ENCODE assay signal across 35 cellular contexts in genomic region chr3:57715672-57716071, GRCh38. TPM values are rescaled to one million over a fixed set of nuclear protein-coding genes. Genes with fewer than 3 reads are reported as not detected.
DNase-seq lines count a peak whose midpoint lies in the region; ATAC-seq, FAIRE-seq and TF ChIP-seq lines count a peak whose summit lies in the region.
"Had no signal": no experiment of that assay in that cellular context is flagged by ENCODE, and none has a peak within 500 bp of the region (broad histone marks: within the 10 kb centered on the region; RNA-seq: fewer than 3 reads in every experiment).

No MANE protein-coding gene starts in this region.

- TF ChIP-seq POLR2A in HepG2 (IDR thresholded peaks at IDR 0.05; ENCODE audit: insufficient read depth in 1 of 2, low read depth in 2 of 2, low read length in 2 of 2) (no peak), right lobe of liver (IDR thresholded peaks at IDR 0.05) (no peak), K562 (conservative IDR thresholded peaks at IDR 0.05) (no peak)

- WGBS in HepG2 (ENCODE audit: low lambda C conversion rate) = 7% methylated on average over 4 of the region's 4 CpGs
- 81% methylated on average over 4 of the region's 4 CpGs for WGBS in right lobe of liver (ENCODE audit: insufficient coverage, low coverage, low lambda C conversion rate, missing lambda C conversion rate)
- WGBS in K562 (ENCODE audit: insufficient coverage, low coverage, missing lambda C conversion rate) = 36% methylated on average over 4 of the region's 4 CpGs

- CTCF ChIA-PET in HepG2 (lab: Yijun Ruan, JAX; ENCODE audit: low intra/inter-chr PET ratio, low total read pairs) (no interaction called here), WTC11 (lab: Charles Lee) (interaction anchor here (0.6 kb wide), 1 partner anchor 30 kb away, joined by 3 read pairs; no protein-coding TSS in a partner anchor), K562 (lab: Yijun Ruan, JAX; ENCODE audit: low intra/inter-chr PET ratio) (no interaction called here)

- no peaks in the 10 kb centered on the region for H3K27me3 Mint-ChIP-seq in WTC11 (ENCODE audit: low read depth)
- H3K27me3 Mint-ChIP-seq: B cell; CD4-positive, alpha-beta T cell; CD8-positive, alpha-beta memory T cell had no signal

- no peak overlapping the region for H3K4me3 Mint-ChIP-seq in WTC11
- H3K4me3 Mint-ChIP-seq: B cell; CD14-positive monocyte; CD4-positive, alpha-beta memory T cell; CD4-positive, alpha-beta T cell; CD4-positive, CD25-positive, alpha-beta regulatory T cell; CD8-positive, alpha-beta memory T cell; CD8-positive, alpha-beta T cell had no signal

- no peak overlapping the region for H3K27ac ChIP-seq in HepG2 (ENCODE audit: extremely low read length, insufficient read depth, low read length)
- H3K27ac ChIP-seq in right lobe of liver = no peak overlapping the region
- no peak overlapping the region; the same call in 2 of the 3 replicates for H3K27ac ChIP-seq in K562 (ENCODE audit: extremely low read depth, low read depth, low read length)
- H3K27ac ChIP-seq: 22Rv1; A549; BLaER1; BLaER1 treated with 17β-estradiol and CSF1 and Interleukin-3, amounts not matched to agents 10 nM and 100 nM; C4-2B had no signal

- no peak for TF ChIP-seq CTCF in HepG2 (CRISPR knock-in tag; IDR thresholded peaks at IDR 0.05)
- TF ChIP-seq CTCF in right lobe of liver (IDR thresholded peaks at IDR 0.05) = no peak
- TF ChIP-seq CTCF in WTC11 (IDR thresholded peaks at IDR 0.05) = no peak
- TF ChIP-seq CTCF in K562 (IDR thresholded peaks at IDR 0.05 in 2 of 3, conservative IDR thresholded peaks at IDR 0.05 in 1 of 3; ENCODE audit: insufficient read depth in 2 of 3, low read depth in 1 of 3, low read length in 3 of 3) = no peak

- FAIRE-seq in HepG2 (lab: Jason Lieb, UNC) (no peak), K562 (lab: Jason Lieb, UNC) (no peak)
- FAIRE-seq: A204.1, A549, D721Med had no signal

- TF ChIP-seq EP300 in HepG2 (IDR thresholded peaks at IDR 0.05; ENCODE audit: low read depth in 2 of 2, low read length in 2 of 2) = no peak
- TF ChIP-seq EP300 in HepG2 (CRISPR knock-in tag; IDR thresholded peaks at IDR 0.05; ENCODE audit: borderline replicate concordance) = no peak
- no peak for TF ChIP-seq EP300 in K562 (IDR thresholded peaks at IDR 0.05; ENCODE audit: low read length)

- H3K36me3 ChIP-seq in HepG2 (replicated peaks in 1 of 2; ENCODE audit: control insufficient read depth in 1 of 2, insufficient read depth in 2 of 2, low read length in 2 of 2) = no peaks in the 10 kb centered on the region
- no peaks in the 10 kb centered on the region for H3K36me3 ChIP-seq in right lobe of liver
- no peaks in the 10 kb centered on the region for H3K36me3 ChIP-seq in K562 (ENCODE audit: control insufficient read depth, insufficient read depth, low read length)
- H3K36me3 ChIP-seq: BE2C; BLaER1; BLaER1 treated with 17β-estradiol and CSF1 and Interleukin-3, amounts not matched to agents 10 nM and 100 nM had no signal

- H3K4me2 ChIP-seq in HepG2 (ENCODE audit: low read depth, low read length) (peak overlapping the region; percentile 33; the same call in 1 of the 2 replicates), K562 (ENCODE audit: insufficient read depth, low read length) (no peak overlapping the region)
- H3K4me2 ChIP-seq: A549; BLaER1; BLaER1 treated with 17β-estradiol and CSF1 and Interleukin-3, amounts not matched to agents 10 nM and 100 nM had no signal

- H3K36me3 Mint-ChIP-seq in WTC11 = no peaks in the 10 kb centered on the region
- H3K36me3 Mint-ChIP-seq: CD14-positive monocyte; CD4-positive, alpha-beta memory T cell; CD4-positive, CD25-positive, alpha-beta regulatory T cell; CD8-positive, alpha-beta memory T cell; CD8-positive, alpha-beta T cell had no signal

- H3K9me3 ChIP-seq in HepG2 (ENCODE audit: low read length) = no peaks in the 10 kb centered on the region
- H3K9me3 ChIP-seq in right lobe of liver = no peaks in the 10 kb centered on the region
- H3K9me3 ChIP-seq in K562 (replicated peaks; ENCODE audit: control insufficient read depth, insufficient read depth, low read depth, low read length) = no peaks in the 10 kb centered on the region
- H3K9me3 ChIP-seq: A549, BE2C, Caco-2 had no signal

- intact Hi-C loops in HepG2 (cut with micrococcal nuclease; ENCODE audit: unreplicated experiment) = no loop called here
- intact Hi-C loops in right lobe of liver (cut with DNase I) = no loop called here
- intact Hi-C loops in K562 (cut with micrococcal nuclease) = no loop called here

- no peaks in the 10 kb centered on the region for H4K20me1 ChIP-seq in HepG2 (ENCODE audit: insufficient read depth, low read length)
- no peaks in the 10 kb centered on the region for H4K20me1 ChIP-seq in K562 (replicated peaks; ENCODE audit: control insufficient read depth, insufficient read depth, low read length)
- H4K20me1 ChIP-seq: BLaER1; BLaER1 treated with 17β-estradiol and CSF1 and Interleukin-3, amounts not matched to agents 10 nM and 100 nM had no signal

- POLR2A ChIA-PET in HepG2 (lab: Yijun Ruan, JAX) = no interaction called here
- POLR2A ChIA-PET in WTC11 (lab: Charles Lee) = no interaction called here
- POLR2A ChIA-PET in K562 (lab: Yijun Ruan, JAX) = no interaction called here

- BruUV-seq in HepG2 (replicated peaks; lab: Mats Ljungman, UMichigan) = no TSS peak
- no TSS peak for BruUV-seq in K562 (replicated peaks; lab: Mats Ljungman, UMichigan)

- H3K4me1 ChIP-seq in HepG2 (ENCODE audit: insufficient read depth, low read length) (peaks cover 22% of the 10 kb centered on the region), right lobe of liver (no peaks in the 10 kb centered on the region), K562 (replicated peaks in 1 of 2; ENCODE audit: control insufficient read depth in 2 of 2, insufficient read depth in 2 of 2, low read length in 2 of 2) (no peaks in the 10 kb centered on the region; a peak in 1 of 5 replicates)
- H3K4me1 ChIP-seq: BE2C; BLaER1; BLaER1 treated with 17β-estradiol and CSF1 and Interleukin-3, amounts not matched to agents 10 nM and 100 nM; Caco-2 had no signal

- in situ Hi-C loops in HepG2 (cut with HindIII; ENCODE audit: extremely low pct_ligation_motif_present, low pct_unique_long_range_greater_than_20kb) = no loop called here
- in situ Hi-C loops in K562 (cut with MboI) = no loop called here

- H3K79me2 ChIP-seq in HepG2 (ENCODE audit: insufficient read depth, low read length) (no peaks in the 10 kb centered on the region), K562 (ENCODE audit: control insufficient read depth, insufficient read depth, low read length) (no peaks in the 10 kb centered on the region)

- no peaks in the 10 kb centered on the region for H3K27me3 ChIP-seq in HepG2 (ENCODE audit: control insufficient read depth in 1 of 2, insufficient read depth in 2 of 2, low read length in 2 of 2)
- no peaks in the 10 kb centered on the region for H3K27me3 ChIP-seq in right lobe of liver
- H3K27me3 ChIP-seq in K562 (ENCODE audit: control insufficient read depth in 2 of 2, insufficient read depth in 2 of 2, low read length in 2 of 2) = no peaks in the 10 kb centered on the region
- H3K27me3 ChIP-seq: BE2C; BLaER1; BLaER1 treated with 17β-estradiol and CSF1 and Interleukin-3, amounts not matched to agents 10 nM and 100 nM had no signal

- no peak overlapping the region for H3K9ac ChIP-seq in HepG2 (ENCODE audit: insufficient read depth, low read depth, low read length)
- no peak overlapping the region for H3K9ac ChIP-seq in K562 (ENCODE audit: insufficient read depth in 1 of 2, low read depth in 2 of 2, low read length in 2 of 2)
- H3K9ac ChIP-seq: BLaER1; BLaER1 treated with 17β-estradiol and CSF1 and Interleukin-3, amounts not matched to agents 10 nM and 100 nM had no signal

- peaks cover 2% of the 10 kb centered on the region for H3K9me3 Mint-ChIP-seq in WTC11
- H3K9me3 Mint-ChIP-seq: CD14-positive monocyte; CD4-positive, alpha-beta memory T cell; CD4-positive, alpha-beta T cell; CD4-positive, CD25-positive, alpha-beta regulatory T cell; CD8-positive, alpha-beta memory T cell; CD8-positive, alpha-beta T cell had no signal

- 0 out of 2 replicates have a peak overlapping the region, but pooled peaks have one; percentile 19 for H3K27ac Mint-ChIP-seq in WTC11
- H3K27ac Mint-ChIP-seq: B cell; CD4-positive, alpha-beta memory T cell; CD4-positive, alpha-beta T cell; CD4-positive, CD25-positive, alpha-beta regulatory T cell; CD8-positive, alpha-beta memory T cell; CD8-positive, alpha-beta T cell had no signal

- DNase-seq in HepG2 (ENCODE audit: low spot score) (no peak), right lobe of liver (no peak), WTC11 (ENCODE audit: low spot score) (no peak), K562 (ENCODE audit: extremely low read depth in 1 of 4, low spot score in 3 of 4) (no peak), T-helper 1 cell (no peak)
- DNase-seq: 8988T; ACHN; AML-193; BE2C; C1 segment of cervical spinal cord; Caco-2; Calu3; CD4-positive, alpha-beta memory T cell; CD4-positive, alpha-beta T cell; CD4-positive, CD25-positive, alpha-beta regulatory T cell; CD8-positive, alpha-beta memory T cell; CD8-positive, alpha-beta T cell; COR-L47; DMS 273 treated with DMSO at 0.1 percent for 48 hours; DMS153; DMS53; DMS79; DMS79 treated with DMSO at 0.1 percent for 48 hours; DND-41; EL had no signal

- no peak overlapping the region for H2AFZ ChIP-seq in HepG2 (ENCODE audit: low read length)
- H2AFZ ChIP-seq in K562 (ENCODE audit: low read depth, low read length) = peak overlapping the region; percentile 40; the same call in 1 of the 2 replicates

- H3K9me1 ChIP-seq in K562 (ENCODE audit: control insufficient read depth, insufficient read depth, low read length) = no peaks in the 10 kb centered on the region

- TF ChIP-seq RAD21 in HepG2 (CRISPR knock-in tag; IDR thresholded peaks at IDR 0.05) = no peak
- no peak for TF ChIP-seq RAD21 in K562 (CRISPR knock-in tag; conservative IDR thresholded peaks at IDR 0.05 in 1 of 2, IDR thresholded peaks at IDR 0.05 in 1 of 2)

- H3K4me3 ChIP-seq in HepG2 (replicated peaks in 1 of 3; ENCODE audit: insufficient read depth in 1 of 3, low read depth in 2 of 3, low read length in 3 of 3) (no peak overlapping the region), right lobe of liver (no peak overlapping the region), K562 (no peak overlapping the region)
- H3K4me3 ChIP-seq: A549; BLaER1; BLaER1 treated with 17β-estradiol and CSF1 and Interleukin-3, amounts not matched to agents 10 nM and 100 nM had no signal

- ATAC-seq in HepG2 (peak; percentile 65), right lobe of liver (no peak), WTC11 (no peak), K562 (peak; percentile 72), GM19324 (IDR thresholded peaks at IDR 0.05; ENCODE audit: low FRiP score, unreplicated experiment) (no peak)
- ATAC-seq: A549; CD8-positive, alpha-beta T cell had no signal

- H3K4me1 Mint-ChIP-seq in WTC11 = 0 out of 2 replicates have a peak, but pooled peaks cover under 1% of the 10 kb centered on the region
- H3K4me1 Mint-ChIP-seq: B cell; CD14-positive monocyte; CD4-positive, alpha-beta memory T cell; CD4-positive, CD25-positive, alpha-beta regulatory T cell; CD8-positive, alpha-beta memory T cell had no signal

RNA-seq across cellular contexts. Expression of gene DENND6A, which starts 22.8 kb away (rescaled TPM):
- total RNA-seq in HepG2 (2016; rRNA removed; fragmentation: Illumina TruSeq; extraction: Trizol) (9.4 and 12.8 TPM in 2 replicates), right lobe of liver (10 to 100 TPM in 2 of 6 experiments, 1 to 10 TPM in 4; 5.5 to 11.0 (median 9.2) TPM), WTC11 (2021) (12.4 to 15.1 TPM (median 13.9 TPM) in 3 replicates), K562 (2014; rRNA removed) (6.0 and 7.3 TPM in 2 replicates), K562 (2014; rRNA removed; fragmentation: Illumina TruSeq; extraction: Trizol) (10.3 and 12.8 TPM in 2 replicates), K562 (2015; rRNA removed; fragmentation: Illumina TruSeq; extraction: Trizol) (11.7 and 12.7 TPM in 2 replicates), K562 (2021) (10.0 and 10.9 TPM in 2 replicates)
- total RNA-seq in HepG2 (2016; cell fraction: cytosol; rRNA removed; fragmentation: Illumina TruSeq; extraction: Trizol; ENCODE audit: low read depth) = 8.3 and 10.2 TPM in 2 replicates
- total RNA-seq in HepG2 (2016; cell fraction: insoluble cytoplasmic fraction; rRNA removed; fragmentation: Illumina TruSeq; extraction: Trizol) = 9.9 and 12.4 TPM in 2 replicates
- 4.6 and 5.3 TPM in 2 replicates for total RNA-seq in HepG2 (2016; cell fraction: membrane; rRNA removed; fragmentation: Illumina TruSeq; extraction: Trizol)
- 10.8 and 12.4 TPM in 2 replicates for total RNA-seq in HepG2 (2016; cell fraction: nucleus; rRNA removed; fragmentation: Illumina TruSeq; extraction: Trizol)
- polyA plus RNA-seq in HepG2 (2011; rRNA removed) (9.7 and 11.1 TPM in 2 replicates), K562 (2011; rRNA removed) (10.0 and 15.5 TPM in 2 replicates), K562 (2014; fragmentation: Illumina TruSeq; extraction: Trizol) (7.1 TPM in 2 replicates), K562 (2014; fragmentation: Nextera tagmentation; extraction: Ambion mirVana) (1 to 10 TPM; 1.5 to 2.0 TPM), K562 (2014; rRNA removed) (4.4 and 5.2 TPM in 2 replicates)
- 4.4 and 9.0 TPM in 2 replicates for polyA plus RNA-seq in HepG2 (2011; cell fraction: cytosol; rRNA removed)
- polyA plus RNA-seq in HepG2 (2011; cell fraction: nucleus; rRNA removed) = 5.5 and 8.4 TPM in 2 replicates
- polyA plus RNA-seq in HepG2 (2012) = 8.3 and 9.7 TPM in 2 replicates
- polyA plus RNA-seq in HepG2 (2016; cell fraction: cytosol; fragmentation: Illumina TruSeq; extraction: Trizol; ENCODE audit: low read depth) = 0.28 and 0.61 TPM in 2 replicates
- 7.7 and 8.2 TPM in 2 replicates for polyA plus RNA-seq in HepG2 (2016; cell fraction: insoluble cytoplasmic fraction; fragmentation: Illumina TruSeq; extraction: Trizol; ENCODE audit: low read depth)
- polyA plus RNA-seq in HepG2 (2016; cell fraction: membrane; fragmentation: Illumina TruSeq; extraction: Trizol; ENCODE audit: low read depth) = 1.7 and 1.9 TPM in 2 replicates
- polyA plus RNA-seq in HepG2 (2016; cell fraction: nucleus; fragmentation: Illumina TruSeq; extraction: Trizol; ENCODE audit: insufficient read depth, low read depth) = 14.9 and 16.0 TPM in 2 replicates
- 5.4 and 22.0 TPM in 2 replicates for polyA minus RNA-seq in HepG2 (2011; rRNA and poly(A)+ RNA removed; ENCODE audit: low replicate concordance)
- 8.2 and 11.8 TPM in 2 replicates for polyA minus RNA-seq in HepG2 (2011; cell fraction: cytosol; rRNA and poly(A)+ RNA removed)
- 14.3 and 18.4 TPM in 2 replicates for polyA minus RNA-seq in HepG2 (2011; cell fraction: nucleus; rRNA and poly(A)+ RNA removed)
- 20.0 and 40.2 TPM in 2 replicates for total RNA-seq in K562 (2011; cell fraction: chromatin; rRNA removed; ENCODE audit: low replicate concordance)
- total RNA-seq in K562 (2011; cell fraction: nucleolus; rRNA removed) = 6.7 and 7.8 TPM in 2 replicates
- total RNA-seq in K562 (2011; cell fraction: nucleoplasm; rRNA removed) = 14.8 and 16.4 TPM in 2 replicates
- 7.7 and 9.7 TPM in 2 replicates for polyA plus RNA-seq in K562 (2011; cell fraction: cytosol; rRNA removed)
- polyA plus RNA-seq in K562 (2011; cell fraction: nucleus; rRNA removed) = 6.4 and 10.3 TPM in 2 replicates
- 7.0 and 19.0 TPM in 2 replicates for polyA plus RNA-seq in K562 (2012)
- polyA minus RNA-seq in K562 (2011; rRNA and poly(A)+ RNA removed) = 14.8 and 23.4 TPM in 2 replicates
- polyA minus RNA-seq in K562 (2011; cell fraction: cytosol; rRNA and poly(A)+ RNA removed) = 6.7 and 10.7 TPM in 2 replicates
- 4.4 and 6.7 TPM in 2 replicates for polyA minus RNA-seq in K562 (2011; cell fraction: nucleus; rRNA and poly(A)+ RNA removed)

RNA-seq across cellular contexts. Expression of gene SLMAP, which starts 40.4 kb away (rescaled TPM):
- 48.3 and 61.3 TPM in 2 replicates for total RNA-seq in HepG2 (2016; rRNA removed; fragmentation: Illumina TruSeq; extraction: Trizol)
- total RNA-seq in HepG2 (2016; cell fraction: cytosol; rRNA removed; fragmentation: Illumina TruSeq; extraction: Trizol; ENCODE audit: low read depth) = 16.5 and 17.6 TPM in 2 replicates
- total RNA-seq in HepG2 (2016; cell fraction: insoluble cytoplasmic fraction; rRNA removed; fragmentation: Illumina TruSeq; extraction: Trizol) = 50.5 and 56.8 TPM in 2 replicates
- total RNA-seq in HepG2 (2016; cell fraction: membrane; rRNA removed; fragmentation: Illumina TruSeq; extraction: Trizol) = 26.6 and 29.2 TPM in 2 replicates
- 55.6 and 65.7 TPM in 2 replicates for total RNA-seq in HepG2 (2016; cell fraction: nucleus; rRNA removed; fragmentation: Illumina TruSeq; extraction: Trizol)
- 23.2 and 24.0 TPM in 2 replicates for polyA plus RNA-seq in HepG2 (2011; rRNA removed)
- polyA plus RNA-seq in HepG2 (2011; cell fraction: cytosol; rRNA removed) = 10.0 and 15.1 TPM in 2 replicates
- 21.3 and 27.5 TPM in 2 replicates for polyA plus RNA-seq in HepG2 (2011; cell fraction: nucleus; rRNA removed)
- 21.8 and 25.6 TPM in 2 replicates for polyA plus RNA-seq in HepG2 (2012)
- polyA plus RNA-seq in HepG2 (2016; cell fraction: cytosol; fragmentation: Illumina TruSeq; extraction: Trizol; ENCODE audit: low read depth) = 1.7 and 2.2 TPM in 2 replicates
- polyA plus RNA-seq in HepG2 (2016; cell fraction: insoluble cytoplasmic fraction; fragmentation: Illumina TruSeq; extraction: Trizol; ENCODE audit: low read depth) = 40.5 and 40.7 TPM in 2 replicates
- polyA plus RNA-seq in HepG2 (2016; cell fraction: membrane; fragmentation: Illumina TruSeq; extraction: Trizol; ENCODE audit: low read depth) = 10.4 and 10.5 TPM in 2 replicates
- 44.5 and 45.1 TPM in 2 replicates for polyA plus RNA-seq in HepG2 (2016; cell fraction: nucleus; fragmentation: Illumina TruSeq; extraction: Trizol; ENCODE audit: insufficient read depth, low read depth)
- polyA minus RNA-seq in HepG2 (2011; rRNA and poly(A)+ RNA removed; ENCODE audit: low replicate concordance) = 90.9 and 106 TPM in 2 replicates
- 36.1 and 37.0 TPM in 2 replicates for polyA minus RNA-seq in HepG2 (2011; cell fraction: cytosol; rRNA and poly(A)+ RNA removed)
- 122 and 124 TPM in 2 replicates for polyA minus RNA-seq in HepG2 (2011; cell fraction: nucleus; rRNA and poly(A)+ RNA removed)
- total RNA-seq in right lobe of liver = 10 to 100 TPM; 21.1 to 34.9 (median 25.1) TPM
- 75.5 to 79.5 TPM (median 78.3 TPM) in 3 replicates for total RNA-seq in WTC11 (2021)
- total RNA-seq in K562 (2011; cell fraction: chromatin; rRNA removed; ENCODE audit: low replicate concordance) = 45.2 and 144 TPM in 2 replicates
- total RNA-seq in K562 (2011; cell fraction: nucleolus; rRNA removed) = 33.2 and 46.8 TPM in 2 replicates
- 77.5 and 135 TPM in 2 replicates for total RNA-seq in K562 (2011; cell fraction: nucleoplasm; rRNA removed)
- 27.5 and 28.3 TPM in 2 replicates for total RNA-seq in K562 (2014; rRNA removed)
- total RNA-seq in K562 (2014; rRNA removed; fragmentation: Illumina TruSeq; extraction: Trizol) = 38.1 and 46.8 TPM in 2 replicates
- 34.1 and 35.0 TPM in 2 replicates for total RNA-seq in K562 (2015; rRNA removed; fragmentation: Illumina TruSeq; extraction: Trizol)
- total RNA-seq in K562 (2021) = 50.7 and 59.3 TPM in 2 replicates
- polyA plus RNA-seq in K562 (2011; rRNA removed) = 22.4 and 25.8 TPM in 2 replicates
- 10.3 and 16.2 TPM in 2 replicates for polyA plus RNA-seq in K562 (2011; cell fraction: cytosol; rRNA removed)
- polyA plus RNA-seq in K562 (2011; cell fraction: nucleus; rRNA removed) = 28.9 and 35.1 TPM in 2 replicates
- 15.7 and 18.8 TPM in 2 replicates for polyA plus RNA-seq in K562 (2012)
- polyA plus RNA-seq in K562 (2014; fragmentation: Illumina TruSeq; extraction: Trizol) = 25.5 and 30.8 TPM in 2 replicates
- 10 to 100 TPM; 12.1 to 12.7 TPM for polyA plus RNA-seq in K562 (2014; fragmentation: Nextera tagmentation; extraction: Ambion mirVana)
- 19.5 and 22.1 TPM in 2 replicates for polyA plus RNA-seq in K562 (2014; rRNA removed)
- 66.4 and 67.7 TPM in 2 replicates for polyA minus RNA-seq in K562 (2011; rRNA and poly(A)+ RNA removed)
- polyA minus RNA-seq in K562 (2011; cell fraction: cytosol; rRNA and poly(A)+ RNA removed) = 25.0 and 32.3 TPM in 2 replicates
- 39.9 and 52.4 TPM in 2 replicates for polyA minus RNA-seq in K562 (2011; cell fraction: nucleus; rRNA and poly(A)+ RNA removed)

Comparison
In these comparisons a context has a peak if more than half of its experiments do, and no peak if none do; other contexts are left out.
1. ATAC-seq: peak in HepG2 (single experiment) and K562 (single experiment); none in right lobe of liver (0 of 4), WTC11 (single experiment) and GM19324 (single experiment).